In the genomic region with DNA sequence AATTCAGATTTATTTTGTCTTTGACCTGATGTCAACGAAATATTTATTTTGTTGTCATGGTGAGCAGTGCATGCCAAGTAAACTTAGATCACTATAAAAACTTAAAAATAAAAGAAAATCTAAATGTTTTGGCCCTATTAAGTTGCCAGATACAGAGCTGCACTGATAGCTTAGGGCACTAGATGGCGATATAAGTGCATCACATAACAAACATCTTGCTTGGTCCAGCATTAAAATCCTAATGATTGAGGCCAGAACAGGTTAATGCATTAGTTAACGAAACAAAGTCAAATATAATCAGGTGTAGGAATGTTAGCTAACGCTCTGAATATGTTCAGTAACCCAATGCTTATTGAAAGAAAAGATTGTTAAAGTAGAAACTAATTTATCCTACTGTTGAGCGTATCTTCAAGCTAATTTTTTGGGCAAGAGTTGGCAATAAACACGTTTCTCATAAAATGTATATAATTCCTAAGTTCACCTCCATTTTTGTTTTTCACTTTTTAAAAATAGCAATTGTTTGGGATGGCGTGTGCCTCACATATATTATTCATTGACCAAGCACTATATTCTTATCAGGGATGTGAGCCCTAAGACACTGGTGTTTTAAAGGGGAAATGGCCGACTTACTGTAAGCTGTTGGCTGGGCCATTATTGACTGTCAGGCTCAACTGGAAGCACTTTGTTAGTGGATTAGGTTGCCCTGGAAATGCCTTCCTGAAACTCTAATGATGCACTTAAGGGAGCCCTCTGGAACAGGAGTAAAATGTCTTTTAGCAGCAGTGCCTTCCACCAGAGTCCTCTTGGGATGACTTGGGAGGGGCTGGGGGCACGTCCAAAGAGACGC, we compare ENCODE assay signal across 8 cellular contexts. TPM values are rescaled to one million over a fixed set of nuclear protein-coding genes. Genes with fewer than 3 reads are reported as not detected.
DNase-seq lines count a peak whose midpoint lies in the region; ATAC-seq lines count a peak whose summit lies in the region.

No MANE protein-coding gene starts in this region.

- intact Hi-C loops in Right ventricle myocardium superior (cut with DNase I): loop anchor here (10.0 kb wide), 1 partner anchor 181 kb away; no protein-coding TSS in a partner anchor

- H3K27ac Mint-ChIP-seq in activated T-helper 17 cell treated with anti-CD3 and anti-CD28 coated beads, Interleukin-2, amount 50 U/mL, for 72 hours: no peak overlapping the region

- DNase-seq in DMS 273 treated with DMSO at 0.1 percent for 48 hours (lab: John Stamatoyannopoulos, UW): peak; percentile 5
- peak; percentile 42 for DNase-seq in NCI-H526 treated with DMSO at 0.1 percent for 48 hours (lab: John Stamatoyannopoulos, UW)
- no peak for DNase-seq in Right ventricle myocardium superior
- DNase-seq in renal cortical epithelial cell (ENCODE audit: low read depth): peak; percentile 77
- no peak for DNase-seq in UCSD-AML1 (lab: John Stamatoyannopoulos, UW; ENCODE audit: unreplicated experiment)

- peaks cover 4% of the 10 kb centered on the region for H3K4me1 Mint-ChIP-seq in activated T-helper 17 cell treated with anti-CD3 and anti-CD28 coated beads, Interleukin-2, amount 50 U/mL, for 72 hours

- H3K9me3 Mint-ChIP-seq in activated T-helper 17 cell treated with anti-CD3 and anti-CD28 coated beads, Interleukin-2, amount 50 U/mL, for 72 hours: no peaks in the 10 kb centered on the region

- H3K36me3 Mint-ChIP-seq in activated T-helper 17 cell treated with anti-CD3 and anti-CD28 coated beads, Interleukin-2, amount 50 U/mL, for 72 hours (ENCODE audit: low read depth): no peaks in the 10 kb centered on the region

- H3K27me3 Mint-ChIP-seq in activated T-helper 17 cell treated with anti-CD3 and anti-CD28 coated beads, Interleukin-2, amount 50 U/mL, for 72 hours: peaks cover 50% of the 10 kb centered on the region

- peak; percentile 85 for ATAC-seq in GM19035 (IDR thresholded peaks at IDR 0.05; ENCODE audit: unreplicated experiment)
- peak; percentile 82 for ATAC-seq in HG03135 (IDR thresholded peaks at IDR 0.05; ENCODE audit: unreplicated experiment)
- peak; percentile 51 for ATAC-seq in activated T-helper 17 cell treated with anti-CD3 and anti-CD28 coated beads, Interleukin-2, amount 50 U/mL, for 72 hours (replicated peaks)
- peak; percentile 70 for ATAC-seq in Right ventricle myocardium superior (ENCODE audit: poor library complexity)

- no peak overlapping the region for H3K4me3 Mint-ChIP-seq in activated T-helper 17 cell treated with anti-CD3 and anti-CD28 coated beads, Interleukin-2, amount 50 U/mL, for 72 hours

RNA-seq across cellular contexts. Expression of a gene that starts 33.3 kb away (rescaled TPM):
- total RNA-seq in activated T-helper 17 cell treated with anti-CD3 and anti-CD28 coated beads, Interleukin-2, amount 50 U/mL, for 72 hours: under 1 TPM; 0.11 to 0.40 TPM
- total RNA-seq in Right ventricle myocardium superior (0.03 TPM), renal cortical epithelial cell (0.35 and 1.1 TPM in 2 replicates)

RNA-seq across cellular contexts. Expression of a gene that starts 33.5 kb away (rescaled TPM):
- total RNA-seq in activated T-helper 17 cell treated with anti-CD3 and anti-CD28 coated beads, Interleukin-2, amount 50 U/mL, for 72 hours: 10 to 100 TPM; 51.4 to 52.0 TPM
- total RNA-seq in Right ventricle myocardium superior (21.3 TPM), renal cortical epithelial cell (120 and 123 TPM in 2 replicates)

Comparison
In these comparisons a context has a peak if more than half of its experiments do, and no peak if none do; other contexts are left out.
1. DNase-seq: peak in DMS 273 treated with DMSO at 0.1 percent for 48 hours (single experiment), NCI-H526 treated with DMSO at 0.1 percent for 48 hours (single experiment) and renal cortical epithelial cell (single experiment); none in Right ventricle myocardium superior (single experiment) and UCSD-AML1 (single experiment).
2. Peak in every context shown above with its lines, with median percentiles within 50 percentile points of each other: ATAC-seq.